ENCODE assay signal across 10 cellular contexts in the genomic region with DNA sequence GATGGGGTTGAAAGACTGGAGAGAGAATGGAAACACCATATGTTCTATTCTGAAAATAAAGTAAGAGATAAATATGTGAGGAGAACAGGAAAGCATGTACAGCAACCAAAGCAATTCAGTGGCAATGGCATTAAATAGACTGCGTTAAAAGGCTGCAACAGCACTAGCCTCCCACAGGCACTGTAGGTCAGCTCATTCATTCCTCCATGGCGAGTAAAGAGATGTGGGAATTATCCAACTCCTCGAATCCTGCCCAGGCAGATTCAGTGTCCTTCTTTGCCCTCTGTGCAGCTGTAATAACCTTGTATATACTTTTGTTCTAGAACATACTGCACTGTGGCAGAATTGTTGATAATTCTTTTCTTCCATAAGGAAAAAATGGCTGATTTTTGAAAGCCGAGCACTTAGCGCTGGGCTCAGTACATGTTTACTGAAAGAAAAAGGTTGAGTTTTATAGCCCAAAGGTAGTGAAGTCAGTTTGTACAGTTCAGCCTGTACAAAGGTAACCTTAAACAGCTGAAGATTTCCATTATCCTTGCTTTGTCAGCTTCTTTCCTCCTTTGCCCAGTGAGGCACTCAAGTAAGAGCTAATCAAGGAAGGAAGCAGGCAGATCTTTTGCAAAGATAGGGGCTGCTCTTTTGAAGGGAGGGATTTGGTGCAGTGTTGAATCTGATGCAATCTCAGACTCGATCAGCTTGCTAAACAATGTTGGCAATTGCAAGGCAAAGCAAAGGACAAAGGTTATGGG. TPM values are rescaled to one million over a fixed set of nuclear protein-coding genes. Genes with fewer than 3 reads are reported as not detected.
DNase-seq lines count a peak whose midpoint lies in the region; ATAC-seq and TF ChIP-seq lines count a peak whose summit lies in the region.
"Had no signal": no experiment of that assay in that cellular context is flagged by ENCODE, and none has a peak within 500 bp of the region (broad histone marks: within the 10 kb centered on the region; RNA-seq: fewer than 3 reads in every experiment).

No MANE protein-coding gene starts in this region.

- peak; percentile 76 for DNase-seq in HT-29 (ENCODE audit: low spot score)
- DNase-seq in SK-N-SH: no peak
- DNase-seq in sigmoid colon: no peak
- DNase-seq in middle frontal gyrus (ENCODE audit: extremely low spot score, low spot score): no peak
- no peak for DNase-seq in thyroid gland
- no peak for DNase-seq in activated gamma-delta T cell (lab: John Stamatoyannopoulos, UW)
- DNase-seq: stimulated activated CD4-positive, alpha-beta T cell treated with anti-CD3 and anti-CD28 coated beads, Interleukin-4, amount 100 ng/mL, for 4 hours had no signal

- TF ChIP-seq POLR2A in gastroesophageal sphincter (IDR thresholded peaks at IDR 0.05): no peak
- TF ChIP-seq POLR2A in sigmoid colon (IDR thresholded peaks at IDR 0.05): no peak
- TF ChIP-seq POLR2A in thyroid gland (IDR thresholded peaks at IDR 0.05): no peak

- POLR2A ChIA-PET in SK-N-SH (lab: Yijun Ruan, JAX): no interaction called here

- CTCF ChIA-PET in SK-N-SH (lab: Yijun Ruan, JAX): interaction anchor here (0.9 to 3.2 kb wide), 3 partner anchors 9 to 468 kb away, joined by 3 to 15 read pairs (median 3); no protein-coding TSS in a partner anchor

- H2AFZ ChIP-seq in SK-N-SH (ENCODE audit: low read depth): no peak overlapping the region

- H3K9me3 ChIP-seq in SK-N-SH (no peaks in the 10 kb centered on the region), gastroesophageal sphincter (no peaks in the 10 kb centered on the region), sigmoid colon (no peaks in the 10 kb centered on the region), thyroid gland (no peaks in the 10 kb centered on the region)

- H3K4me2 ChIP-seq in SK-N-SH: peak overlapping the region; percentile 56

- TF ChIP-seq EP300 in SK-N-SH (IDR thresholded peaks at IDR 0.05; ENCODE audit: borderline replicate concordance in 1 of 2, low read depth in 1 of 2, low read length in 1 of 2) (no peak), gastroesophageal sphincter (IDR thresholded peaks at IDR 0.05) (no peak), sigmoid colon (IDR thresholded peaks at IDR 0.05) (no peak)

- H3K4me1 ChIP-seq in SK-N-SH (ENCODE audit: control insufficient read depth in 1 of 2, insufficient read depth in 2 of 2, low read depth in 1 of 2, low read length in 1 of 2) (peaks cover 10 to 24% of the 10 kb centered on the region in 2 experiments; a peak in 3 of 4 replicates), gastroesophageal sphincter (peaks cover 10 to 97% (median 11%) of the 10 kb centered on the region in 3 donors), sigmoid colon (peaks cover 0 to 76% (median 65%) of the 10 kb centered on the region in 4 donors), thyroid gland (no peaks in the 10 kb centered on the region)

- H3K4me3 ChIP-seq in SK-N-SH (ENCODE audit: low read depth in 2 of 2, low read length in 1 of 2): no peak overlapping the region
- no peak overlapping the region for H3K4me3 ChIP-seq in gastroesophageal sphincter
- no peak overlapping the region for H3K4me3 ChIP-seq in sigmoid colon
- no peak overlapping the region for H3K4me3 ChIP-seq in thyroid gland (replicated peaks in 1 of 3)

- H4K20me1 ChIP-seq in SK-N-SH (ENCODE audit: insufficient read depth): no peaks in the 10 kb centered on the region

- peak overlapping the region; percentile 41; the same call in 1 of the 2 replicates for H3K9ac ChIP-seq in SK-N-SH

- peaks cover 19% of the 10 kb centered on the region for H3F3A ChIP-seq in SK-N-SH (replicated peaks; ENCODE audit: insufficient read depth)

- H3K27me3 ChIP-seq in SK-N-SH (ENCODE audit: insufficient read depth): no peaks in the 10 kb centered on the region
- H3K27me3 ChIP-seq in gastroesophageal sphincter: no peaks in the 10 kb centered on the region
- no peaks in the 10 kb centered on the region for H3K27me3 ChIP-seq in sigmoid colon
- no peaks in the 10 kb centered on the region for H3K27me3 ChIP-seq in thyroid gland

- 49% methylated on average over 6 of the region's 6 CpGs for WGBS in SK-N-SH (ENCODE audit: low lambda C conversion rate)
- WGBS in gastroesophageal sphincter (ENCODE audit: low coverage in 1 of 2), 2 donors: 37 to 58% methylated on average over 5 to 6 of the region's 6 CpGs
- 20 to 56% methylated on average over 6 of the region's 6 CpGs for WGBS in sigmoid colon, 2 donors
- WGBS in thyroid gland, 2 donors: 75 to 80% methylated on average over 6 of the region's 6 CpGs

- TF ChIP-seq CTCF in SK-N-SH (IDR thresholded peaks at IDR 0.05): no peak
- TF ChIP-seq CTCF in gastroesophageal sphincter (IDR thresholded peaks at IDR 0.05): no peak
- no peak for TF ChIP-seq CTCF in sigmoid colon (IDR thresholded peaks at IDR 0.05)
- TF ChIP-seq CTCF in thyroid gland (IDR thresholded peaks at IDR 0.05): no peak

- intact Hi-C loops in sigmoid colon (cut with DNase I) (no loop called here), thyroid gland (cut with DNase I) (no loop called here)

- H3K27ac ChIP-seq in SK-N-SH (ENCODE audit: low read depth in 2 of 2, low read length in 1 of 2) (peak overlapping the region; percentile 50 to 95), gastroesophageal sphincter (peak overlapping the region; percentile 39 to 64 (median 59)), sigmoid colon (peak overlapping the region; percentile 1 to 68 (median 52)), thyroid gland (no peak overlapping the region)

- peaks cover 81% of the 10 kb centered on the region for H3K79me2 ChIP-seq in SK-N-SH (ENCODE audit: insufficient read depth)

- no peak for TF ChIP-seq RAD21 in SK-N-SH (IDR thresholded peaks at IDR 0.05; ENCODE audit: low read length)

- no peaks in the 10 kb centered on the region for H3K9me2 ChIP-seq in SK-N-SH

- ATAC-seq in gastroesophageal sphincter: no peak
- no peak for ATAC-seq in HG02623 (IDR thresholded peaks at IDR 0.05; ENCODE audit: unreplicated experiment)
- ATAC-seq: activated naive CD4-positive, alpha-beta T cell treated with anti-CD3 and anti-CD28 coated beads, Interleukin-2, amount 50 U/mL, for 72 hours had no signal

- H3K36me3 ChIP-seq in SK-N-SH (replicated peaks in 1 of 2; ENCODE audit: control insufficient read depth in 1 of 2, insufficient read depth in 2 of 2, low read length in 1 of 2): peaks cover 0 to 11% of the 10 kb centered on the region in 2 experiments
- H3K36me3 ChIP-seq in gastroesophageal sphincter: no peaks in the 10 kb centered on the region
- H3K36me3 ChIP-seq in sigmoid colon: no peaks in the 10 kb centered on the region
- H3K36me3 ChIP-seq in thyroid gland: no peaks in the 10 kb centered on the region

TF ChIP-seq in SK-N-SH, 30 proteins besides CTCF, POLR2A, EP300 and RAD21 (continues in another document):
- TF ChIP-seq, protein P1, sequence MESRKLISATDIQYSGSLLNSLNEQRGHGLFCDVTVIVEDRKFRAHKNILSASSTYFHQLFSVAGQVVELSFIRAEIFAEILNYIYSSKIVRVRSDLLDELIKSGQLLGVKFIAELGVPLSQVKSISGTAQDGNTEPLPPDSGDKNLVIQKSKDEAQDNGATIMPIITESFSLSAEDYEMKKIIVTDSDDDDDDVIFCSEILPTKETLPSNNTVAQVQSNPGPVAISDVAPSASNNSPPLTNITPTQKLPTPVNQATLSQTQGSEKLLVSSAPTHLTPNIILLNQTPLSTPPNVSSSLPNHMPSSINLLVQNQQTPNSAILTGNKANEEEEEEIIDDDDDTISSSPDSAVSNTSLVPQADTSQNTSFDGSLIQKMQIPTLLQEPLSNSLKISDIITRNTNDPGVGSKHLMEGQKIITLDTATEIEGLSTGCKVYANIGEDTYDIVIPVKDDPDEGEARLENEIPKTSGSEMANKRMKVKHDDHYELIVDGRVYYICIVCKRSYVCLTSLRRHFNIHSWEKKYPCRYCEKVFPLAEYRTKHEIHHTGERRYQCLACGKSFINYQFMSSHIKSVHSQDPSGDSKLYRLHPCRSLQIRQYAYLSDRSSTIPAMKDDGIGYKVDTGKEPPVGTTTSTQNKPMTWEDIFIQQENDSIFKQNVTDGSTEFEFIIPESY (IDR thresholded peaks at IDR 0.05; ENCODE audit: borderline replicate concordance, low read depth): no peak
- TF ChIP-seq, protein P2, sequence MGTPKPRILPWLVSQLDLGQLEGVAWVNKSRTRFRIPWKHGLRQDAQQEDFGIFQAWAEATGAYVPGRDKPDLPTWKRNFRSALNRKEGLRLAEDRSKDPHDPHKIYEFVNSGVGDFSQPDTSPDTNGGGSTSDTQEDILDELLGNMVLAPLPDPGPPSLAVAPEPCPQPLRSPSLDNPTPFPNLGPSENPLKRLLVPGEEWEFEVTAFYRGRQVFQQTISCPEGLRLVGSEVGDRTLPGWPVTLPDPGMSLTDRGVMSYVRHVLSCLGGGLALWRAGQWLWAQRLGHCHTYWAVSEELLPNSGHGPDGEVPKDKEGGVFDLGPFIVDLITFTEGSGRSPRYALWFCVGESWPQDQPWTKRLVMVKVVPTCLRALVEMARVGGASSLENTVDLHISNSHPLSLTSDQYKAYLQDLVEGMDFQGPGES (IDR thresholded peaks at IDR 0.05; ENCODE audit: low read depth, low read length): no peak
- TF ChIP-seq RXRA (IDR thresholded peaks at IDR 0.05; ENCODE audit: borderline replicate concordance, low read depth) (peak; percentile 74; the same call in 1 of the 2 replicates), FOSL2 (IDR thresholded peaks at IDR 0.05; ENCODE audit: borderline replicate concordance, low read depth) (no peak; the same call in 1 of the 2 replicates)

RNA-seq across cellular contexts. Expression of a gene that starts 44.0 kb away (rescaled TPM):
- 28.3 and 30.5 TPM in 2 replicates for total RNA-seq in HT-29 (2014; rRNA removed; shearing (Covaris generic))
- polyA plus RNA-seq in SK-N-SH (2012; rRNA removed) (20.1 and 26.7 TPM in 2 replicates), sigmoid colon (1 to 10 TPM; 1.2 to 9.6 (median 3.6) TPM)
- 33.7 and 34.5 TPM in 2 replicates for polyA plus RNA-seq in SK-N-SH (2012; cell fraction: cytosol; rRNA removed)
- polyA plus RNA-seq in SK-N-SH (2012; cell fraction: nucleus; rRNA removed): 11.0 and 22.7 TPM in 2 replicates
- total RNA-seq in gastroesophageal sphincter (100 to 1,000 TPM; 117 to 224 (median 170) TPM), sigmoid colon (100 to 1,000 TPM in 2 of 4 donors, 10 to 100 TPM in 2; 98.5 to 107 (median 103) TPM), thyroid gland (10 to 100 TPM; 37.3 to 61.1 (median 48.1) TPM)

Comparison
In these comparisons a context has a peak if more than half of its experiments do, and no peak if none do; other contexts are left out.
1. H3K27ac ChIP-seq: peak in SK-N-SH (2 of 2), gastroesophageal sphincter (4 of 4) and sigmoid colon (4 of 4); none in thyroid gland (0 of 3).